1 cellular context compared by ENCODE assay signal in the genomic region with DNA sequence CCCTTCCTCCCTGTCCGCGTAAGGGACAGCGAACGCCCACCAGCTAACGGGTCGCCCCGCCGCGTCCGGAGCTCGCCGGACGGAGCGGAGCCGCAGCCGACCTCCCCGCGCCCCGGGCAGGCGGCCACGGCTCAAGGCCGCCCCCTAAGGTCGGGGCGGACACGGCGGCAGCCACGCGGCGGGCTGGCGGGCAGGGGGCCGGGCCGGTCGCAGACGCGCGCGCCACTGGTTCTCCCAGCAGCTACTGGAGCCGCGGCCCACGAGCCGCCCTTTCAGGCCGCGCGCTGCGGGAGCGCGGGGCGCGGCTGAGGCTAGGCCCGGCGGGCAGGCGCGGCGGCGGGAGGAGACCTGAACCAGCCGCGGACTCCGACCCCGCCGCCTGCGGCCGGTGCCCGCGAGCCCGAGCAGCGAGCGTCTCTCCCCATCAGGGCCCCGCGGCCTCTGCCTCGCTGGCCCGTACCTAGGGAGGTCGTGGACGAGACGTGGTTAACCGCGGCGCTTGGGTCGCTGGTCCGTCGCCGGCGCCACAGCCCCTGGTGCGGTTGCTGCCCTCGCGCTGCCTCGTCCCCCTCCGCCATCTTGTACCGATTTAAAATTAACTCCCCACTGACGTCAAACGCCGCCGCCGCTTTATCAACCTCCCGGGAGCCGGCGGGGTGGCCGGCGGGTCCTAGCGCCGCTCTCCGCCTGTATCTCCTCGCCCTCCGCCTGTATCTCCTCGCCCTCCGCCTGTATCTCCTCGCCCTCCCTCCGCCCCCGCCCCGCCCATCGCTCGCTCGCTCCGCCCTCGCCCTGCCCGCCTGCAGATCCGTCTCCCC.
TF ChIP-seq lines count a peak whose summit lies in the region.

Gene ATL2 (minus strand): TSS at position 591 of the 818 bp plus-strand sequence. CDS start 13 bp downstream, at position 578.

TF ChIP-seq in HepG2, 621 proteins besides CTCF, POLR2A, EP300 and RAD21 (continued from another document and continues in another):
- TF ChIP-seq, protein P1, sequence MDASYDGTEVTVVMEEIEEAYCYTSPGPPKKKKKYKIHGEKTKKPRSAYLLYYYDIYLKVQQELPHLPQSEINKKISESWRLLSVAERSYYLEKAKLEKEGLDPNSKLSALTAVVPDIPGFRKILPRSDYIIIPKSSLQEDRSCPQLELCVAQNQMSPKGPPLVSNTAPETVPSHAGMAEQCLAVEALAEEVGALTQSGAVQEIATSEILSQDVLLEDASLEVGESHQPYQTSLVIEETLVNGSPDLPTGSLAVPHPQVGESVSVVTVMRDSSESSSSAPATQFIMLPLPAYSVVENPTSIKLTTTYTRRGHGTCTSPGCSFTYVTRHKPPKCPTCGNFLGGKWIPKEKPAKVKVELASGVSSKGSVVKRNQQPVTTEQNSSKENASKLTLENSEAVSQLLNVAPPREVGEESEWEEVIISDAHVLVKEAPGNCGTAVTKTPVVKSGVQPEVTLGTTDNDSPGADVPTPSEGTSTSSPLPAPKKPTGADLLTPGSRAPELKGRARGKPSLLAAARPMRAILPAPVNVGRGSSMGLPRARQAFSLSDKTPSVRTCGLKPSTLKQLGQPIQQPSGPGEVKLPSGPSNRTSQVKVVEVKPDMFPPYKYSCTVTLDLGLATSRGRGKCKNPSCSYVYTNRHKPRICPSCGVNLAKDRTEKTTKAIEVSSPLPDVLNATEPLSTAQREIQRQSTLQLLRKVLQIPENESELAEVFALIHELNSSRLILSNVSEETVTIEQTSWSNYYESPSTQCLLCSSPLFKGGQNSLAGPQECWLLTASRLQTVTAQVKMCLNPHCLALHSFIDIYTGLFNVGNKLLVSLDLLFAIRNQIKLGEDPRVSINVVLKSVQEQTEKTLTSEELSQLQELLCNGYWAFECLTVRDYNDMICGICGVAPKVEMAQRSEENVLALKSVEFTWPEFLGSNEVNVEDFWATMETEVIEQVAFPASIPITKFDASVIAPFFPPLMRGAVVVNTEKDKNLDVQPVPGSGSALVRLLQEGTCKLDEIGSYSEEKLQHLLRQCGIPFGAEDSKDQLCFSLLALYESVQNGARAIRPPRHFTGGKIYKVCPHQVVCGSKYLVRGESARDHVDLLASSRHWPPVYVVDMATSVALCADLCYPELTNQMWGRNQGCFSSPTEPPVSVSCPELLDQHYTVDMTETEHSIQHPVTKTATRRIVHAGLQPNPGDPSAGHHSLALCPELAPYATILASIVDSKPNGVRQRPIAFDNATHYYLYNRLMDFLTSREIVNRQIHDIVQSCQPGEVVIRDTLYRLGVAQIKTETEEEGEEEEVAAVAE (CRISPR knock-in tag; IDR thresholded peaks at IDR 0.05; ENCODE audit: borderline replicate concordance), result no peak
- TF ChIP-seq ZNF607 (CRISPR knock-in tag; IDR thresholded peaks at IDR 0.05; ENCODE audit: borderline replicate concordance), result no peak; the same call in 1 of the 2 replicates
- TF ChIP-seq SMARCE1 (IDR thresholded peaks at IDR 0.05; ENCODE audit: borderline replicate concordance), result 0 out of 2 replicates have a peak, but pooled peaks have one; percentile 5
- no peak for TF ChIP-seq KIAA2018 (CRISPR knock-in tag; IDR thresholded peaks at IDR 0.05; ENCODE audit: borderline replicate concordance)
- peak; percentile 97 for TF ChIP-seq YEATS4 (CRISPR knock-in tag; IDR thresholded peaks at IDR 0.05; ENCODE audit: borderline replicate concordance)
- no peak for TF ChIP-seq ZBTB3 (CRISPR knock-in tag; IDR thresholded peaks at IDR 0.05; ENCODE audit: borderline replicate concordance, low read depth)
- peak; percentile 69; the same call in 1 of the 2 replicates for TF ChIP-seq SIN3A (IDR thresholded peaks at IDR 0.05; ENCODE audit: borderline replicate concordance, low read depth, low read length)
- TF ChIP-seq SUZ12 (IDR thresholded peaks at IDR 0.05; ENCODE audit: low read depth, low read length), result no peak
- no peak for TF ChIP-seq ZNF713 (CRISPR knock-in tag; IDR thresholded peaks at IDR 0.05)
- no peak for TF ChIP-seq NFE2 (CRISPR knock-in tag; IDR thresholded peaks at IDR 0.05)
- TF ChIP-seq IRX3 (CRISPR knock-in tag; IDR thresholded peaks at IDR 0.05; ENCODE audit: borderline replicate concordance, low read depth), result 0 out of 2 replicates have a peak, but pooled peaks have one; percentile 19
- TF ChIP-seq, protein P2, sequence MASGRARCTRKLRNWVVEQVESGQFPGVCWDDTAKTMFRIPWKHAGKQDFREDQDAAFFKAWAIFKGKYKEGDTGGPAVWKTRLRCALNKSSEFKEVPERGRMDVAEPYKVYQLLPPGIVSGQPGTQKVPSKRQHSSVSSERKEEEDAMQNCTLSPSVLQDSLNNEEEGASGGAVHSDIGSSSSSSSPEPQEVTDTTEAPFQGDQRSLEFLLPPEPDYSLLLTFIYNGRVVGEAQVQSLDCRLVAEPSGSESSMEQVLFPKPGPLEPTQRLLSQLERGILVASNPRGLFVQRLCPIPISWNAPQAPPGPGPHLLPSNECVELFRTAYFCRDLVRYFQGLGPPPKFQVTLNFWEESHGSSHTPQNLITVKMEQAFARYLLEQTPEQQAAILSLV (CRISPR knock-in tag; IDR thresholded peaks at IDR 0.05; ENCODE audit: borderline replicate concordance), result no peak
- TF ChIP-seq MXD4 (CRISPR knock-in tag; IDR thresholded peaks at IDR 0.05), result 0 out of 2 replicates have a peak, but pooled peaks have one; percentile 46
- TF ChIP-seq LRRFIP1 (CRISPR knock-in tag; conservative IDR thresholded peaks at IDR 0.05), result no peak
- TF ChIP-seq LBX2 (CRISPR knock-in tag; IDR thresholded peaks at IDR 0.05; ENCODE audit: borderline replicate concordance), result peak; percentile 85; the same call in 1 of the 2 replicates
- TF ChIP-seq, protein P3, sequence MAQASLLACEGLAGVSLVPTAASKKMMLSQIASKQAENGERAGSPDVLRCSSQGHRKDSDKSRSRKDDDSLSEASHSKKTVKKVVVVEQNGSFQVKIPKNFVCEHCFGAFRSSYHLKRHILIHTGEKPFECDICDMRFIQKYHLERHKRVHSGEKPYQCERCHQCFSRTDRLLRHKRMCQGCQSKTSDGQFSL (CRISPR knock-in tag; IDR thresholded peaks at IDR 0.05), result 0 out of 2 replicates have a peak, but pooled peaks have one; percentile 27
- peak; percentile 45 for TF ChIP-seq TFDP2 (CRISPR knock-in tag; IDR thresholded peaks at IDR 0.05)
- peak; percentile 42; the same call in 1 of the 2 replicates for TF ChIP-seq ZNF451 (CRISPR knock-in tag; IDR thresholded peaks at IDR 0.05)
- TF ChIP-seq E2F2 (CRISPR knock-in tag; IDR thresholded peaks at IDR 0.05; ENCODE audit: borderline replicate concordance), result no peak
- no peak; the same call in 1 of the 2 replicates for TF ChIP-seq ZNF605 (CRISPR knock-in tag; IDR thresholded peaks at IDR 0.05)
- TF ChIP-seq DZIP1 (CRISPR knock-in tag; IDR thresholded peaks at IDR 0.05), result no peak
